17 cellular contexts compared by ENCODE assay signal in the genomic region with DNA sequence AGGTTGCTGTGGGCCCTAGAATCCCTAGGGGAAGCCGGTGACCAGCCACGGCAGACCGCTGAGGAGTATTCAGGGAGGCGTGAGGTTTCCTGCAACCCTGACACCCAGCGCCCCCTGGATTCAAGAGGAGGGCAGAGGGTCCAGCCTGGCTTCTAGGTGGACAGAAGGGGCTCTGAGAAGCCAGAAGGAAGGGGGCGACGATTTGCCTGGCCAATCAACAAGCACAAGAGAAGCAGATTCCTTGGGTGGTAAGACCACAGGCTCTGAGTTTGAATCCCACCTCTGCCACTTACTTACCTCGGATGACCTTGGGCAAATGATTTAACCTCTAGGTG. TPM values are rescaled to one million over a fixed set of nuclear protein-coding genes. Genes with fewer than 3 reads are reported as not detected.
"Had no signal": no experiment of that assay in that cellular context is flagged by ENCODE, and none has a peak within 500 bp of the region (broad histone marks: within the 10 kb centered on the region; RNA-seq: fewer than 3 reads in every experiment).

No MANE protein-coding gene starts in this region.

- H3K9me3 Mint-ChIP-seq: activated naive CD4-positive, alpha-beta T cell treated with anti-CD3 and anti-CD28 coated beads, Interleukin-2, amount 50 U/mL, for 24 hours; neural crest cell; stimulated activated effector memory CD8-positive, alpha-beta T cell treated with anti-CD3 and anti-CD28 coated beads, Interleukin-12 subunit alpha, Interleukin-12 subunit beta, amount 100 ng/mL, for 72 hours; T-helper 1 cell treated with Interleukin-12 subunit alpha and Interleukin-12 subunit beta and Interleukin-4 antibody, amounts not matched to agents 30 μg/mL and 1 μg/mL, for 36 hours; type B pancreatic cell had no signal

- H3K27me3 Mint-ChIP-seq: activated naive CD4-positive, alpha-beta T cell treated with anti-CD3 and anti-CD28 coated beads, Interleukin-2, amount 50 U/mL, for 24 hours had no signal

- ATAC-seq: activated T-cell treated with anti-CD3 and anti-CD28 coated beads, Interleukin-2, amount 50 U/mL, for 72 hours; stimulated activated effector memory CD8-positive, alpha-beta T cell treated with anti-CD3 and anti-CD28 coated beads, Interleukin-12 subunit alpha, Interleukin-12 subunit beta, amount 100 ng/mL, for 72 hours had no signal

- DNase-seq: activated CD4-positive, CD25-positive, alpha-beta regulatory T cell treated with anti-CD3 and anti-CD28 coated beads, Interleukin-2, amount 50 U/mL, for 72 hours; activated CD8-positive, alpha-beta memory T cell treated with anti-CD3 and anti-CD28 coated beads for 24 hours; activated CD8-positive, alpha-beta memory T cell treated with anti-CD3 and anti-CD28 coated beads, Interleukin-2, amount 50 U/mL, for 48 hours; activated effector memory CD4-positive, alpha-beta T cell treated with anti-CD3 and anti-CD28 coated beads, Interleukin-2, amount 50 U/mL, for 16 hours; activated T-cell treated with anti-CD3 and anti-CD28 coated beads, Interleukin-2, amount 50 U/mL, for 72 hours; effector memory CD4-positive, alpha-beta T cell; pancreas; stimulated activated CD4-positive, alpha-beta T cell treated with anti-CD3 and anti-CD28 coated beads, Interleukin-4, amount 100 ng/mL, for 24 hours; stomach; testis had no signal

- H3K36me3 ChIP-seq: ascending aorta, pancreas, stomach had no signal

- H3K4me1 ChIP-seq: ascending aorta, pancreas, testis had no signal

- H3K4me3 Mint-ChIP-seq: activated naive CD4-positive, alpha-beta T cell treated with anti-CD3 and anti-CD28 coated beads, Interleukin-2, amount 50 U/mL, for 24 hours; activated T-cell treated with anti-CD3 and anti-CD28 coated beads, Interleukin-2, amount 50 U/mL, for 72 hours; neural crest cell; stimulated activated effector memory CD8-positive, alpha-beta T cell treated with anti-CD3 and anti-CD28 coated beads, Interleukin-12 subunit alpha, Interleukin-12 subunit beta, amount 100 ng/mL, for 72 hours; T-helper 1 cell treated with Interleukin-12 subunit alpha and Interleukin-12 subunit beta and Interleukin-4 antibody, amounts not matched to agents 30 μg/mL and 1 μg/mL, for 36 hours; type B pancreatic cell had no signal

- H3K36me3 Mint-ChIP-seq: activated naive CD4-positive, alpha-beta T cell treated with anti-CD3 and anti-CD28 coated beads, Interleukin-2, amount 50 U/mL, for 24 hours; stimulated activated effector memory CD8-positive, alpha-beta T cell treated with anti-CD3 and anti-CD28 coated beads, Interleukin-12 subunit alpha, Interleukin-12 subunit beta, amount 100 ng/mL, for 72 hours; type B pancreatic cell had no signal

- H3K4me3 ChIP-seq: ascending aorta, pancreas, smooth muscle cell, stomach, testis had no signal

- H3K27ac Mint-ChIP-seq: activated naive CD4-positive, alpha-beta T cell treated with anti-CD3 and anti-CD28 coated beads, Interleukin-2, amount 50 U/mL, for 24 hours; activated T-cell treated with anti-CD3 and anti-CD28 coated beads, Interleukin-2, amount 50 U/mL, for 72 hours; stimulated activated effector memory CD8-positive, alpha-beta T cell treated with anti-CD3 and anti-CD28 coated beads, Interleukin-12 subunit alpha, Interleukin-12 subunit beta, amount 100 ng/mL, for 72 hours; T-helper 1 cell treated with Interleukin-12 subunit alpha and Interleukin-12 subunit beta and Interleukin-4 antibody, amounts not matched to agents 30 μg/mL and 1 μg/mL, for 36 hours; type B pancreatic cell had no signal

- H3K4me1 Mint-ChIP-seq: activated naive CD4-positive, alpha-beta T cell treated with anti-CD3 and anti-CD28 coated beads, Interleukin-2, amount 50 U/mL, for 24 hours; neural crest cell; stimulated activated effector memory CD8-positive, alpha-beta T cell treated with anti-CD3 and anti-CD28 coated beads, Interleukin-12 subunit alpha, Interleukin-12 subunit beta, amount 100 ng/mL, for 72 hours had no signal

- H3K9me3 ChIP-seq: pancreas, testis had no signal

- H3K27me3 ChIP-seq: pancreas, testis had no signal

- H3K27ac ChIP-seq: ascending aorta, pancreas, stomach, testis had no signal

RNA-seq across cellular contexts. Expression of a gene that starts 10.4 kb away (rescaled TPM):
- total RNA-seq: ascending aorta had no signal

RNA-seq across cellular contexts. Expression of a gene that starts 51.7 kb away (rescaled TPM):
- total RNA-seq: ascending aorta had no signal
